ENCODE assay signal across 8 cellular contexts in genomic region chrX:42943571-42943970, GRCh38.
DNase-seq lines count a peak whose midpoint lies in the region; ATAC-seq, FAIRE-seq and TF ChIP-seq lines count a peak whose summit lies in the region.
"Not testable (repeated sequence)": the region's sequence is repeated elsewhere in the genome, so short reads cannot be mapped to it uniquely, and the experiment has no call there.

No MANE protein-coding gene starts in this region.

- intact Hi-C loops in PC-3 (cut with micrococcal nuclease); transverse colon (cut with DNase I; ENCODE audit: low total_unique reads): not testable (repeated sequence)

- ATAC-seq in GM21360 (IDR thresholded peaks at IDR 0.05; ENCODE audit: unreplicated experiment) (peak; percentile 48), HG02938 (IDR thresholded peaks at IDR 0.05; ENCODE audit: unreplicated experiment) (peak; percentile 58), HG03521 (IDR thresholded peaks at IDR 0.05; ENCODE audit: unreplicated experiment) (peak; percentile 80)
- ATAC-seq in PC-3 = not testable (repeated sequence)
- ATAC-seq in effector memory CD8-positive, alpha-beta T cell (replicated peaks) = peak; percentile 56

- H3K9ac ChIP-seq in PC-3 (ENCODE audit: low read length) = not testable (repeated sequence)

- H3K79me2 ChIP-seq in PC-3 (ENCODE audit: low read length) = not testable (repeated sequence)

- not testable (repeated sequence) for H3K27ac ChIP-seq in PC-3 (ENCODE audit: low read length)
- peak overlapping the region; percentile 40 to 60 (median 46) for H3K27ac ChIP-seq in transverse colon

- BruUV-seq in PC-3 (replicated peaks; lab: Mats Ljungman, UMichigan) = not testable (repeated sequence)

- not testable (repeated sequence) for H3K27me3 ChIP-seq in PC-3 (ENCODE audit: low read length); transverse colon

- not testable (repeated sequence) for H3K36me3 ChIP-seq in PC-3 (ENCODE audit: low read depth, low read length); transverse colon

- not testable (repeated sequence) for H4K20me1 ChIP-seq in PC-3 (ENCODE audit: low read length)

- not testable (repeated sequence) for H3K4me2 ChIP-seq in PC-3 (ENCODE audit: low read length)

- TF ChIP-seq CTCF in PC-3 (conservative IDR thresholded peaks at IDR 0.05; ENCODE audit: low read depth, low read length); transverse colon (IDR thresholded peaks at IDR 0.05): not testable (repeated sequence)

- peak overlapping the region; percentile 25 to 50 for H3K4me3 Mint-ChIP-seq in effector memory CD8-positive, alpha-beta T cell

- not testable (repeated sequence) for H3K4me3 ChIP-seq in PC-3 (ENCODE audit: low read length); transverse colon

- in situ Hi-C loops in transverse colon (cut with MboI; ENCODE audit: low pct_ligation_motif_present in 1 of 4, low pct_unique_long_range_greater_than_20kb in 1 of 4, low sequenced_read_pairs in 3 of 4) = not testable (repeated sequence)

- H3K9me3 Mint-ChIP-seq in effector memory CD8-positive, alpha-beta T cell = not testable (repeated sequence)

- not testable (repeated sequence) for H2AFZ ChIP-seq in PC-3 (ENCODE audit: low read length)

- CTCF ChIA-PET in PC-3 (lab: Charles Lee) = not testable (repeated sequence)

- H3K4me1 ChIP-seq in PC-3 (ENCODE audit: insufficient read depth, low read length); transverse colon: not testable (repeated sequence)

- not testable (repeated sequence) for H3K27me3 Mint-ChIP-seq in effector memory CD8-positive, alpha-beta T cell

- H3K9me2 ChIP-seq in PC-3 (replicated peaks; ENCODE audit: low read length) = not testable (repeated sequence)

- peak overlapping the region; percentile 91 to 93 for H3K27ac Mint-ChIP-seq in effector memory CD8-positive, alpha-beta T cell

- TF ChIP-seq EP300 in transverse colon (IDR thresholded peaks at IDR 0.05; ENCODE audit: low read depth) = not testable (repeated sequence)

- DNase-seq in GM18507 (ENCODE audit: extremely low spot score, insufficient read length, low read depth) = not testable (repeated sequence)
- DNase-seq in PC-3 (peak; percentile 29), transverse colon (peak; percentile 41)
- DNase-seq in activated T-cell treated with anti-CD3 and anti-CD28 coated beads, Interleukin-2, amount 50 U/mL, for 1 hour = peak; percentile 33
- DNase-seq in effector memory CD8-positive, alpha-beta T cell = peak in 1 of 3 experiments; percentile 18

- H3K9me3 ChIP-seq in PC-3 (ENCODE audit: low read length); transverse colon: not testable (repeated sequence)

- peak; percentile 91 for FAIRE-seq in GM18507 (lab: Jason Lieb, UNC)

- POLR2A ChIA-PET in PC-3 (lab: Charles Lee; ENCODE audit: unreplicated experiment) = not testable (repeated sequence)

- 24% methylated on average over 2 of the region's 2 CpGs; no CpG with 5 or more reads in 1 of the 2 donors for WGBS in transverse colon (ENCODE audit: low coverage in 1 of 2), 2 donors

- peaks cover 39 to 75% of the 10 kb centered on the region in 2 donors for H3K4me1 Mint-ChIP-seq in effector memory CD8-positive, alpha-beta T cell (ENCODE audit: low read depth in 2 of 2)

- TF ChIP-seq POLR2A in transverse colon (IDR thresholded peaks at IDR 0.05) = not testable (repeated sequence)

- H3K36me3 Mint-ChIP-seq in effector memory CD8-positive, alpha-beta T cell (ENCODE audit: insufficient read depth) = not testable (repeated sequence)

- H3F3A ChIP-seq in PC-3 (ENCODE audit: low read length, unreplicated experiment) = not testable (repeated sequence)
